19 cellular contexts compared by ENCODE assay signal in genomic region chr7:101436857-101437576, GRCh38.
DNase-seq lines count a peak whose midpoint lies in the region; ATAC-seq and TF ChIP-seq lines count a peak whose summit lies in the region.
"Had no signal": no experiment of that assay in that cellular context is flagged by ENCODE, and none has a peak within 500 bp of the region (broad histone marks: within the 10 kb centered on the region; RNA-seq: fewer than 3 reads in every experiment).

No MANE protein-coding gene starts in this region.

- H2AFZ ChIP-seq in MM.1S (ENCODE audit: low read length), result no peak overlapping the region

- H3K36me3 Mint-ChIP-seq in mesothelial cell of epicardium, result peaks cover 4% of the 10 kb centered on the region
- H3K36me3 Mint-ChIP-seq: CD4-positive, CD25-positive, alpha-beta regulatory T cell had no signal

- TF ChIP-seq CTCF in adrenal gland (IDR thresholded peaks at IDR 0.05) (no peak), mesothelial cell of epicardium (IDR thresholded peaks at IDR 0.05; ENCODE audit: unreplicated experiment) (no peak), Peyer's patch (IDR thresholded peaks at IDR 0.05) (no peak), MM.1S (IDR thresholded peaks at IDR 0.05; ENCODE audit: low read length) (no peak)

- no peaks in the 10 kb centered on the region for H3K79me2 ChIP-seq in MM.1S (ENCODE audit: low read length)

- no peak for TF ChIP-seq EP300 in Ishikawa (IDR thresholded peaks at IDR 0.05; ENCODE audit: borderline replicate concordance)

- peak; percentile 90 for DNase-seq in ELF-1 (ENCODE audit: low read depth, low spot score)
- DNase-seq in adrenal gland, result peak; percentile 67 to 86 (median 73)
- no peak for DNase-seq in mesothelial cell of epicardium (ENCODE audit: low spot score in 2 of 2, unreplicated experiment in 2 of 2)
- DNase-seq in Peyer's patch, result no peak
- no peak for DNase-seq in MM.1S
- DNase-seq: activated CD4-positive, CD25-positive, alpha-beta regulatory T cell; activated T-cell treated with anti-CD3 and anti-CD28 coated beads, Interleukin-2, amount 50 U/mL, for 4 hours; aorta; CD4-positive, CD25-positive, alpha-beta regulatory T cell; dorsolateral prefrontal cortex; left cardiac atrium; NCI-H526 treated with DMSO at 0.1 percent for 48 hours; SIG-M5; substantia nigra had no signal

- H3K36me3 ChIP-seq in adrenal gland (replicated peaks in 1 of 2) (no peaks in the 10 kb centered on the region), Peyer's patch (no peaks in the 10 kb centered on the region), MM.1S (replicated peaks; ENCODE audit: insufficient read depth, low read length) (no peaks in the 10 kb centered on the region)
- H3K36me3 ChIP-seq: neutrophil had no signal

- H3K27me3 ChIP-seq in adrenal gland, result no peaks in the 10 kb centered on the region
- no peaks in the 10 kb centered on the region for H3K27me3 ChIP-seq in Peyer's patch
- peaks cover 53% of the 10 kb centered on the region for H3K27me3 ChIP-seq in MM.1S (replicated peaks; ENCODE audit: insufficient read depth, low read length)

- H3K9me2 ChIP-seq in MM.1S (replicated peaks; ENCODE audit: insufficient read depth, low read length), result no peaks in the 10 kb centered on the region

- peak overlapping the region; percentile 95 for H3K27ac Mint-ChIP-seq in mesothelial cell of epicardium
- H3K27ac Mint-ChIP-seq: CD4-positive, CD25-positive, alpha-beta regulatory T cell had no signal

- no peaks in the 10 kb centered on the region for H3K27me3 Mint-ChIP-seq in mesothelial cell of epicardium (ENCODE audit: low read depth)

- TF ChIP-seq RAD21 in Ishikawa (IDR thresholded peaks at IDR 0.05; ENCODE audit: low read depth), result no peak

- no peaks in the 10 kb centered on the region for H4K20me1 ChIP-seq in MM.1S (ENCODE audit: insufficient read depth, low read length)

- intact Hi-C loops in adrenal gland (cut with DNase I), result loop anchor here in 1 of 2 donors (5.0 kb wide), 1 partner anchor 75 kb away; the partner anchor contains the start of gene COL26A1

- no peaks in the 10 kb centered on the region for H3K9me3 ChIP-seq in adrenal gland (replicated peaks in 1 of 3)
- no peaks in the 10 kb centered on the region for H3K9me3 ChIP-seq in Peyer's patch
- H3K9me3 ChIP-seq in MM.1S (replicated peaks; ENCODE audit: insufficient read depth, low read length), result no peaks in the 10 kb centered on the region
- H3K9me3 ChIP-seq: neutrophil had no signal

- H3K4me3 ChIP-seq in adrenal gland (no peak overlapping the region), Peyer's patch (no peak overlapping the region), MM.1S (ENCODE audit: low read length) (no peak overlapping the region)
- H3K4me3 ChIP-seq: dorsolateral prefrontal cortex had no signal

- no peak overlapping the region for H3K9ac ChIP-seq in MM.1S (ENCODE audit: low read length)

- H3K4me1 Mint-ChIP-seq in mesothelial cell of epicardium, result peaks cover 23% of the 10 kb centered on the region

- H3F3A ChIP-seq in MM.1S (ENCODE audit: insufficient read depth, low read length), result no peaks in the 10 kb centered on the region

- 63 to 74% (median 68%) methylated on average over 19 of the region's 19 CpGs for WGBS in adrenal gland, 4 donors

- no peaks in the 10 kb centered on the region for H3K4me1 ChIP-seq in adrenal gland (replicated peaks in 1 of 2)
- no peaks in the 10 kb centered on the region for H3K4me1 ChIP-seq in Peyer's patch
- peaks cover 5% of the 10 kb centered on the region; the same call in 1 of the 2 replicates for H3K4me1 ChIP-seq in MM.1S (ENCODE audit: low read length)

- no peak overlapping the region for H3K27ac ChIP-seq in adrenal gland
- no peak overlapping the region for H3K27ac ChIP-seq in Peyer's patch
- no peak overlapping the region for H3K27ac ChIP-seq in MM.1S (ENCODE audit: low read length)
- H3K27ac ChIP-seq: dorsolateral prefrontal cortex, HL-60, neutrophil had no signal

- H3K4me2 ChIP-seq in MM.1S (ENCODE audit: low read depth, low read length), result no peak overlapping the region

- ATAC-seq in GM18498 (IDR thresholded peaks at IDR 0.05; ENCODE audit: unreplicated experiment) (no peak), GM19452 (IDR thresholded peaks at IDR 0.05; ENCODE audit: unreplicated experiment) (no peak)
- ATAC-seq: activated T-cell treated with anti-CD3 and anti-CD28 coated beads, Interleukin-2, amount 50 U/mL, for 4 hours; left cardiac atrium had no signal

- H3K4me3 Mint-ChIP-seq in mesothelial cell of epicardium, result no peak overlapping the region
- H3K4me3 Mint-ChIP-seq: activated T-cell treated with anti-CD3 and anti-CD28 coated beads, Interleukin-2, amount 50 U/mL, for 4 hours; CD4-positive, CD25-positive, alpha-beta regulatory T cell had no signal

- TF ChIP-seq POLR2A in adrenal gland (IDR thresholded peaks at IDR 0.05) (no peak), Peyer's patch (IDR thresholded peaks at IDR 0.05) (no peak)

- no peaks in the 10 kb centered on the region for H3K9me3 Mint-ChIP-seq in mesothelial cell of epicardium
- H3K9me3 Mint-ChIP-seq: activated T-cell treated with anti-CD3 and anti-CD28 coated beads, Interleukin-2, amount 50 U/mL, for 4 hours had no signal

TF ChIP-seq in Ishikawa, 13 proteins besides CTCF, POLR2A, EP300 and RAD21:
- TF ChIP-seq, protein P1, sequence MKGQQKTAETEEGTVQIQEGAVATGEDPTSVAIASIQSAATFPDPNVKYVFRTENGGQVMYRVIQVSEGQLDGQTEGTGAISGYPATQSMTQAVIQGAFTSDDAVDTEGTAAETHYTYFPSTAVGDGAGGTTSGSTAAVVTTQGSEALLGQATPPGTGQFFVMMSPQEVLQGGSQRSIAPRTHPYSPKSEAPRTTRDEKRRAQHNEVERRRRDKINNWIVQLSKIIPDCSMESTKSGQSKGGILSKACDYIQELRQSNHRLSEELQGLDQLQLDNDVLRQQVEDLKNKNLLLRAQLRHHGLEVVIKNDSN (IDR thresholded peaks at IDR 0.05), result no peak
- TF ChIP-seq MAX (IDR thresholded peaks at IDR 0.05) (peak; percentile 78), YY1 (IDR thresholded peaks at IDR 0.05; ENCODE audit: low read depth) (no peak), CEBPB (IDR thresholded peaks at IDR 0.05) (no peak), FOXM1 (IDR thresholded peaks at IDR 0.05; ENCODE audit: borderline replicate concordance, low read depth) (no peak)

Comparison
In these comparisons a context has a peak if more than half of its experiments do, and no peak if none do; other contexts are left out.
1. DNase-seq: peak in ELF-1 (single experiment) and adrenal gland (7 of 7); none in mesothelial cell of epicardium (0 of 2), Peyer's patch (0 of 3) and MM.1S (single experiment).